Comparison of ENCODE assay signal across 29 cellular contexts in genomic region chr2:926259-926780, GRCh38. TPM values are rescaled to one million over a fixed set of nuclear protein-coding genes. Genes with fewer than 3 reads are reported as not detected.
"Had no signal": no experiment of that assay in that cellular context is flagged by ENCODE, and none has a peak within 500 bp of the region (broad histone marks: within the 10 kb centered on the region; RNA-seq: fewer than 3 reads in every experiment).

No MANE protein-coding gene starts in this region.

- H3K36me3 ChIP-seq: colonic mucosa, esophagus muscularis mucosa, gastroesophageal sphincter, heart right ventricle, left lung, lower lobe of right lung, ovary, right lobe of liver, tibial artery had no signal

- H3K4me3 ChIP-seq: colonic mucosa, esophagus muscularis mucosa, gastroesophageal sphincter, heart right ventricle, left lung, lower lobe of right lung, ovary, psoas muscle, right lobe of liver, testis, tibial artery had no signal

- H3K27ac ChIP-seq: colonic mucosa, esophagus muscularis mucosa, foreskin keratinocyte, gastroesophageal sphincter, heart right ventricle, left lung, lower lobe of right lung, ovary, psoas muscle, right lobe of liver, testis, tibial artery had no signal

- H3K4me1 Mint-ChIP-seq: natural killer cell; stimulated activated memory B cell treated with anti-CD40 and anti-IgM and Interleukin-4, amounts not matched to agents 10 μg/mL and 1 μg/mL and 100 μg/mL, for 72 hours had no signal

- H3K4me1 ChIP-seq: colonic mucosa, esophagus muscularis mucosa, foreskin keratinocyte, gastroesophageal sphincter, heart right ventricle, left lung, lower lobe of right lung, psoas muscle, right lobe of liver, testis, tibial artery had no signal

- H3K9me3 Mint-ChIP-seq: natural killer cell; stimulated activated memory B cell treated with anti-CD40 and anti-IgM and Interleukin-4, amounts not matched to agents 10 μg/mL and 1 μg/mL and 100 μg/mL, for 72 hours; type B pancreatic cell had no signal

- H3K9me3 ChIP-seq: colonic mucosa, esophagus muscularis mucosa, gastroesophageal sphincter, heart right ventricle, left lung, lower lobe of right lung, ovary, psoas muscle, right lobe of liver, testis, tibial artery had no signal

- H3K27me3 Mint-ChIP-seq: dendritic cell treated with granulocyte-macrophage colony-stimulating factor and Interleukin-4, amounts not matched to agents 40 ng/mL and 50 ng/mL, for 4 days had no signal

- H3K27me3 ChIP-seq: colonic mucosa, foreskin keratinocyte, left lung, ovary, right lobe of liver, testis had no signal

- ATAC-seq: foreskin keratinocyte; gastroesophageal sphincter; left lung; lower lobe of right lung; natural killer cell; psoas muscle; right lobe of liver; stimulated activated memory B cell treated with anti-CD40 and anti-IgM and Interleukin-4, amounts not matched to agents 10 μg/mL and 1 μg/mL and 100 μg/mL, for 72 hours; stimulated activated naive CD8-positive, alpha-beta T cell treated with anti-CD3 and anti-CD28 coated beads, Interleukin-15, Interleukin-2, amounts not matched to agents 100 U/mL and 50 U/mL, for 24 hours had no signal

- H3K4me3 Mint-ChIP-seq: dendritic cell treated with granulocyte-macrophage colony-stimulating factor and Interleukin-4, amounts not matched to agents 40 ng/mL and 50 ng/mL, for 4 days; natural killer cell; stimulated activated memory B cell treated with anti-CD40 and anti-IgM and Interleukin-4, amounts not matched to agents 10 μg/mL and 1 μg/mL and 100 μg/mL, for 72 hours; type B pancreatic cell had no signal

- H3K27ac Mint-ChIP-seq: dendritic cell treated with granulocyte-macrophage colony-stimulating factor and Interleukin-4, amounts not matched to agents 40 ng/mL and 50 ng/mL, for 4 days; natural killer cell; stimulated activated memory B cell treated with anti-CD40 and anti-IgM and Interleukin-4, amounts not matched to agents 10 μg/mL and 1 μg/mL and 100 μg/mL, for 72 hours had no signal

- DNase-seq: colonic mucosa; effector CD8-positive, alpha-beta T cell; foreskin keratinocyte; heart right ventricle; hippocampal formation; left cardiac atrium; left lung; lower lobe of right lung; natural killer cell; occipital lobe; ovary; psoas muscle; right lobe of liver; stimulated activated CD4-positive, alpha-beta T cell treated with anti-CD3 and anti-CD28 coated beads, Interleukin-2, amount 100 ng/mL, for 24 hours; stimulated activated CD4-positive, alpha-beta T cell treated with anti-CD3 and anti-CD28 coated beads, Interleukin-4, amount 100 ng/mL, for 4 hours; stimulated activated naive CD8-positive, alpha-beta T cell treated with anti-CD3 and anti-CD28 coated beads, Interleukin-15, Interleukin-2, amounts not matched to agents 100 U/mL and 50 U/mL, for 24 hours; testis; tibial artery had no signal

- H3K36me3 Mint-ChIP-seq: natural killer cell; stimulated activated memory B cell treated with anti-CD40 and anti-IgM and Interleukin-4, amounts not matched to agents 10 μg/mL and 1 μg/mL and 100 μg/mL, for 72 hours; type B pancreatic cell had no signal

- FAIRE-seq: endothelial cell of umbilical vein, islet of Langerhans had no signal

RNA-seq across cellular contexts. Expression of gene SNTG2, which starts 24.3 kb away (rescaled TPM):
- total RNA-seq: chondrocyte, endothelial cell of umbilical vein, epithelial cell of proximal tubule, fibroblast of lung, foreskin keratinocyte, natural killer cell, right lobe of liver had no signal
- polyA plus RNA-seq: endothelial cell of umbilical vein, foreskin keratinocyte, neural cell had no signal
